ENCODE assay signal across 18 cellular contexts in the genomic region with DNA sequence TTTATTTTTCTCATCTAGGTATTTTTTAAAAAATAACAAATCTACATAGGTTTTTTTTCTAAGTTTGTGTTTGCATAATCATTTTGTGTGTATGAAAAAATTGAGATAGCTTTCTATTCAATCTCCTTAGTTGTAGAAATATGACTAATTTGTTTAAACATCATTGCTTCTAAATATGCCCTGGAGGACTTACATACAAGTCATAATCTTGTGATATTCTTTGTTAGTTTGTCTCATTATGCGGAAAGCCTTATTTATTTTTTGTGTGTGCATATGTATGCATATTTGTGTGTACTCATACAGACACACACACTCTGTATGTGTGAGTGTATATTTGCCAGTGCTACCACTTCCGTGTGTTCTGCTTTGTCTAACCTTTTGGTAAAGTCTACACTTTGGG.
"Had no signal": no experiment of that assay in that cellular context is flagged by ENCODE, and none has a peak within 500 bp of the region (broad histone marks: within the 10 kb centered on the region; RNA-seq: fewer than 3 reads in every experiment).

No MANE protein-coding gene starts in this region.

- H3K4me3 ChIP-seq: gastrocnemius medialis, left ventricle myocardium inferior, upper lobe of left lung had no signal

- H2AFZ ChIP-seq: parathyroid adenoma had no signal

- H3K27me3 ChIP-seq: gastrocnemius medialis, upper lobe of left lung had no signal

- H3K36me3 ChIP-seq: gastrocnemius medialis, left ventricle myocardium inferior, upper lobe of left lung had no signal

- DNase-seq: activated CD4-positive, alpha-beta memory T cell treated with anti-CD3 and anti-CD28 coated beads for 36 hours; activated CD4-positive, alpha-beta T cell treated with anti-CD3 and anti-CD28 coated beads for 1 hour; activated effector memory CD4-positive, alpha-beta T cell treated with anti-CD3 and anti-CD28 coated beads, Interleukin-2, amount 50 U/mL, for 16 hours; activated T-cell treated with anti-CD3 and anti-CD28 coated beads, Interleukin-2, amount 50 U/mL, for 4 hours; amniotic stem cell; gastrocnemius medialis; kidney; left ventricle myocardium inferior; right cardiac atrium; stimulated activated naive CD4-positive, alpha-beta T cell; T-helper 9 cell; upper lobe of left lung had no signal

- H3K4me3 Mint-ChIP-seq: activated CD4-positive, alpha-beta memory T cell treated with anti-CD3 and anti-CD28 coated beads for 36 hours; activated T-cell treated with anti-CD3 and anti-CD28 coated beads, Interleukin-2, amount 50 U/mL, for 4 hours; brain; memory B cell; neural crest cell had no signal

- H3K9ac ChIP-seq: parathyroid adenoma had no signal

- H3K9me3 ChIP-seq: gastrocnemius medialis, left ventricle myocardium inferior, upper lobe of left lung had no signal

- H3K27ac ChIP-seq: parathyroid adenoma, upper lobe of left lung had no signal

- H3K36me3 Mint-ChIP-seq: activated CD4-positive, alpha-beta memory T cell treated with anti-CD3 and anti-CD28 coated beads for 36 hours; memory B cell had no signal

- H3K27me3 Mint-ChIP-seq: activated CD4-positive, alpha-beta memory T cell treated with anti-CD3 and anti-CD28 coated beads for 36 hours; brain had no signal

- H3K27ac Mint-ChIP-seq: activated CD4-positive, alpha-beta memory T cell treated with anti-CD3 and anti-CD28 coated beads for 36 hours; activated naive CD4-positive, alpha-beta T cell treated with anti-CD3 and anti-CD28 coated beads, Interleukin-2, amount 50 U/mL, for 72 hours; memory B cell had no signal

- H3K9me3 Mint-ChIP-seq: activated CD4-positive, alpha-beta memory T cell treated with anti-CD3 and anti-CD28 coated beads for 36 hours; activated naive CD4-positive, alpha-beta T cell treated with anti-CD3 and anti-CD28 coated beads, Interleukin-2, amount 50 U/mL, for 72 hours; activated T-cell treated with anti-CD3 and anti-CD28 coated beads, Interleukin-2, amount 50 U/mL, for 4 hours; brain; memory B cell; neural crest cell had no signal

- FAIRE-seq: endometrium, kidney had no signal
